Comparison of ENCODE assay signal across 14 cellular contexts in genomic region chr14:73260574-73260973, GRCh38. TPM values are rescaled to one million over a fixed set of nuclear protein-coding genes. Genes with fewer than 3 reads are reported as not detected.
A peak's percentile ranks its signal among the peaks of the same experiment; 100 is the strongest.
DNase-seq lines count a peak whose midpoint lies in the region; ATAC-seq and TF ChIP-seq lines count a peak whose summit lies in the region.
"Had no signal": no experiment of that assay in that cellular context is flagged by ENCODE, and none has a peak within 500 bp of the region (broad histone marks: within the 10 kb centered on the region; RNA-seq: fewer than 3 reads in every experiment).

No MANE protein-coding gene starts in this region.

- no peaks in the 10 kb centered on the region for H3K36me3 Mint-ChIP-seq in activated T-cell treated with anti-CD3 and anti-CD28 coated beads, Interleukin-2, amount 50 U/mL, for 24 hours (ENCODE audit: low read depth)
- H3K36me3 Mint-ChIP-seq: CD4-positive, CD25-positive, alpha-beta regulatory T cell had no signal

- H2AFZ ChIP-seq in osteoblast (ENCODE audit: low read length), result no peak overlapping the region

- no peak overlapping the region for H3K4me3 Mint-ChIP-seq in activated T-cell treated with anti-CD3 and anti-CD28 coated beads, Interleukin-2, amount 50 U/mL, for 24 hours
- H3K4me3 Mint-ChIP-seq: CD4-positive, CD25-positive, alpha-beta regulatory T cell had no signal

- H4K20me1 ChIP-seq in osteoblast (ENCODE audit: insufficient read depth, low read length), result no peaks in the 10 kb centered on the region

- DNase-seq in activated T-cell treated with anti-CD3 and anti-CD28 coated beads, Interleukin-2, amount 50 U/mL, for 24 hours, result peak; percentile 22
- no peak for DNase-seq in activated T-cell treated with anti-CD3 and anti-CD28 coated beads, Interleukin-2, amount 50 U/mL, for 48 hours
- peak; percentile 60 for DNase-seq in H7
- peak; percentile 7 for DNase-seq in hepatic stellate cell (ENCODE audit: low spot score)
- DNase-seq in osteoblast (ENCODE audit: insufficient read length, low spot score, missing footprints), result peak; percentile 76
- no peak for DNase-seq in cerebellar cortex (ENCODE audit: low spot score)
- DNase-seq: ACHN; CD4-positive, CD25-positive, alpha-beta regulatory T cell; DMS53; GF-D8 had no signal

- no peaks in the 10 kb centered on the region for H3K79me2 ChIP-seq in osteoblast (ENCODE audit: insufficient read depth, low read length)

- H3K4me1 Mint-ChIP-seq in activated T-cell treated with anti-CD3 and anti-CD28 coated beads, Interleukin-2, amount 50 U/mL, for 24 hours (ENCODE audit: low read depth), result peaks cover 5% of the 10 kb centered on the region

- ATAC-seq in GM21390 (IDR thresholded peaks at IDR 0.05; ENCODE audit: unreplicated experiment) (no peak), HG03095 (IDR thresholded peaks at IDR 0.05; ENCODE audit: unreplicated experiment) (no peak)

- no peak for TF ChIP-seq CTCF in osteoblast (IDR thresholded peaks at IDR 0.05; ENCODE audit: extremely low read depth, low read depth, low read length)

- H3K36me3 ChIP-seq in H7 (replicated peaks; ENCODE audit: control insufficient read depth, insufficient read depth, low read length), result no peaks in the 10 kb centered on the region
- H3K36me3 ChIP-seq in osteoblast (ENCODE audit: insufficient read depth, low read length), result no peaks in the 10 kb centered on the region
- H3K36me3 ChIP-seq: BLaER1 treated with 17β-estradiol and CSF1 and Interleukin-3, amounts not matched to agents 10 nM and 100 nM had no signal

- no peaks in the 10 kb centered on the region for H3K9me3 ChIP-seq in osteoblast (ENCODE audit: low read depth, low read length)
- H3K9me3 ChIP-seq: BLaER1 treated with 17β-estradiol and CSF1 and Interleukin-3, amounts not matched to agents 10 nM and 100 nM had no signal

- no peaks in the 10 kb centered on the region for H3K4me1 ChIP-seq in osteoblast (ENCODE audit: insufficient read depth, low read length)

- H3K4me2 ChIP-seq in osteoblast (ENCODE audit: insufficient read depth, low read length), result no peak overlapping the region
- H3K4me2 ChIP-seq: BLaER1 treated with 17β-estradiol and CSF1 and Interleukin-3, amounts not matched to agents 10 nM and 100 nM had no signal

- H3K4me3 ChIP-seq in H7 (ENCODE audit: insufficient read depth, low read depth, low read length), result no peak overlapping the region
- no peak overlapping the region for H3K4me3 ChIP-seq in osteoblast (ENCODE audit: insufficient read depth, low read length)
- H3K4me3 ChIP-seq: BLaER1 treated with 17β-estradiol and CSF1 and Interleukin-3, amounts not matched to agents 10 nM and 100 nM had no signal

- no peak overlapping the region for H3K27ac Mint-ChIP-seq in activated T-cell treated with anti-CD3 and anti-CD28 coated beads, Interleukin-2, amount 50 U/mL, for 24 hours
- H3K27ac Mint-ChIP-seq: CD4-positive, CD25-positive, alpha-beta regulatory T cell had no signal

- H3K27ac ChIP-seq in osteoblast (ENCODE audit: low read depth, low read length), result no peak overlapping the region
- H3K27ac ChIP-seq: BLaER1 treated with 17β-estradiol and CSF1 and Interleukin-3, amounts not matched to agents 10 nM and 100 nM had no signal

- H3K9me3 Mint-ChIP-seq in activated T-cell treated with anti-CD3 and anti-CD28 coated beads, Interleukin-2, amount 50 U/mL, for 24 hours, result no peaks in the 10 kb centered on the region

- no peaks in the 10 kb centered on the region for H3K27me3 ChIP-seq in H7 (ENCODE audit: control insufficient read depth, insufficient read depth, low read length)
- H3K27me3 ChIP-seq in osteoblast (ENCODE audit: insufficient read depth, low read length), result no peaks in the 10 kb centered on the region
- H3K27me3 ChIP-seq: BLaER1 treated with 17β-estradiol and CSF1 and Interleukin-3, amounts not matched to agents 10 nM and 100 nM had no signal

- peaks cover 9% of the 10 kb centered on the region for H3K27me3 Mint-ChIP-seq in activated T-cell treated with anti-CD3 and anti-CD28 coated beads, Interleukin-2, amount 50 U/mL, for 24 hours

RNA-seq across cellular contexts. Expression of gene PAPLN, which starts 23.3 kb away (rescaled TPM):
- 1.0 and 2.2 TPM in 2 replicates for total RNA-seq in H7 (2014; rRNA removed; shearing (Covaris generic))
- total RNA-seq in osteoblast, result 5.3 and 5.8 TPM in 2 replicates
- total RNA-seq: CD4-positive, CD25-positive, alpha-beta regulatory T cell; H4 had no signal

Comparison
In these comparisons a context has a peak if more than half of its experiments do, and no peak if none do; other contexts are left out.
1. DNase-seq: peak in activated T-cell treated with anti-CD3 and anti-CD28 coated beads, Interleukin-2, amount 50 U/mL, for 24 hours (single experiment), H7 (single experiment), hepatic stellate cell (single experiment) and osteoblast (single experiment); none in activated T-cell treated with anti-CD3 and anti-CD28 coated beads, Interleukin-2, amount 50 U/mL, for 48 hours (0 of 2) and cerebellar cortex (single experiment).